ENCODE assay signal across 21 cellular contexts in genomic region chr16:64172652-64173051, GRCh38.
"Had no signal": no experiment of that assay in that cellular context is flagged by ENCODE, and none has a peak within 500 bp of the region (broad histone marks: within the 10 kb centered on the region; RNA-seq: fewer than 3 reads in every experiment).

No MANE protein-coding gene starts in this region.

- H3K9me3 ChIP-seq: MG63 had no signal

- H3K4me3 ChIP-seq: K562, MG63, SJCRH30 had no signal

- H3K36me3 ChIP-seq: MG63, SJCRH30 had no signal

- H3K27me3 ChIP-seq: MG63, SJCRH30 had no signal

- H3K27ac ChIP-seq: HL-60, RWPE1, SJCRH30 had no signal

- DNase-seq: MG63, NCI-H1092 treated with DMSO at 0.1 percent for 48 hours, NCI-H1436, NCI-H187, NCI-H2029, NCI-H2081 treated with DMSO at 0.1 percent for 48 hours, NCI-H2171, NCI-H226, NCI-H446, NCI-H510A, NCI-H526, NCI-H748 treated with DMSO at 0.1 percent for 48 hours, OCI-M1, SHP77 treated with DMSO at 0.1 percent for 48 hours, T-helper 1 cell, T-helper 17 cell had no signal

- ATAC-seq: K562, SK-N-SH treated with all-trans-retinoic acid at 6 μM for 48 hours, T-helper 17 cell had no signal
